In genomic region chr19:42024622-42025111, GRCh38 we compare ENCODE assay signal across 16 cellular contexts. TPM values are rescaled to one million over a fixed set of nuclear protein-coding genes. Genes with fewer than 3 reads are reported as not detected.
DNase-seq lines count a peak whose midpoint lies in the region; ATAC-seq and TF ChIP-seq lines count a peak whose summit lies in the region.
"Had no signal": no experiment of that assay in that cellular context is flagged by ENCODE, and none has a peak within 500 bp of the region (broad histone marks: within the 10 kb centered on the region; RNA-seq: fewer than 3 reads in every experiment).

No MANE protein-coding gene starts in this region.

- peak overlapping the region; percentile 38; the same call in 1 of the 2 replicates for H3K27ac ChIP-seq in IMR-90 (ENCODE audit: insufficient read depth, low read length)
- H3K27ac ChIP-seq: KMS-11, SK-N-MC had no signal

- no peaks in the 10 kb centered on the region for H3K36me3 ChIP-seq in IMR-90 (ENCODE audit: control insufficient read depth, insufficient read depth, low read length)
- H3K36me3 ChIP-seq: spleen had no signal

- TF ChIP-seq CTCF in IMR-90 (conservative IDR thresholded peaks at IDR 0.05; ENCODE audit: low read depth, low read length) (no peak), fibroblast of villous mesenchyme (IDR thresholded peaks at IDR 0.05; ENCODE audit: insufficient read depth, low read depth, low read length) (no peak), mesothelial cell of epicardium (IDR thresholded peaks at IDR 0.05; ENCODE audit: unreplicated experiment) (no peak)

- H2BK15ac ChIP-seq in IMR-90 (ENCODE audit: low read depth, low read length), result no peak overlapping the region

- no peak overlapping the region for H3K18ac ChIP-seq in IMR-90 (ENCODE audit: low read depth, low read length)

- no peaks in the 10 kb centered on the region for H3K9me3 ChIP-seq in IMR-90 (ENCODE audit: control insufficient read depth, insufficient read depth, low read length)
- H3K9me3 ChIP-seq: spleen had no signal

- no TSS peak for BruUV-seq in IMR-90 (replicated peaks; lab: Mats Ljungman, UMichigan)

- peaks cover 5% of the 10 kb centered on the region for H3K36me3 Mint-ChIP-seq in mesothelial cell of epicardium
- H3K36me3 Mint-ChIP-seq: naive thymus-derived CD8-positive, alpha-beta T cell had no signal

- H3K27me3 ChIP-seq in IMR-90 (ENCODE audit: control insufficient read depth, insufficient read depth, low read length), result peaks cover 15% of the 10 kb centered on the region

- H4K91ac ChIP-seq in IMR-90 (ENCODE audit: insufficient read depth, low read depth, low read length), result no peak overlapping the region

- H3K56ac ChIP-seq in IMR-90 (ENCODE audit: extremely low read depth, insufficient read depth, low read length), result no peak overlapping the region

- in situ Hi-C loops in IMR-90 (cut with MboI; ENCODE audit: low sequenced_read_pairs), result no loop called here

- H4K5ac ChIP-seq in IMR-90 (ENCODE audit: low read depth, low read length), result no peak overlapping the region

- no peak overlapping the region for H2AK9ac ChIP-seq in IMR-90 (replicated peaks; ENCODE audit: low read depth, low read length, poor library complexity)

- no peak overlapping the region for H3K14ac ChIP-seq in IMR-90 (replicated peaks; ENCODE audit: low read depth, low read length)

- ATAC-seq in IMR-90 (ENCODE audit: low read depth) (peak; percentile 82), GM18519 (IDR thresholded peaks at IDR 0.05; ENCODE audit: low FRiP score, unreplicated experiment) (no peak)
- ATAC-seq: activated CD4-positive, CD25-positive, alpha-beta regulatory T cell treated with anti-CD3 and anti-CD28 coated beads, Interleukin-2, amount 50 U/mL, for 24 hours; naive thymus-derived CD8-positive, alpha-beta T cell had no signal

- no peaks in the 10 kb centered on the region for H3K9me3 Mint-ChIP-seq in mesothelial cell of epicardium
- H3K9me3 Mint-ChIP-seq: naive thymus-derived CD8-positive, alpha-beta T cell had no signal

- peaks cover 11% of the 10 kb centered on the region; the same call in 1 of the 2 replicates for H3K4me1 ChIP-seq in IMR-90 (ENCODE audit: control insufficient read depth, insufficient read depth, low read length)

- CTCF ChIA-PET in IMR-90 (lab: Yijun Ruan, JAX), result interaction anchor here (0.7 to 1.5 kb wide), 2 partner anchors 10 to 12 kb away, joined by 3 to 7 read pairs; no protein-coding TSS in a partner anchor

- H2BK20ac ChIP-seq in IMR-90 (ENCODE audit: low read depth, low read length), result 0 out of 2 replicates have a peak overlapping the region, but pooled peaks have one; percentile 35

- POLR2A ChIA-PET in IMR-90 (lab: Charles Lee; ENCODE audit: unreplicated experiment), result no interaction called here

- peak; percentile 93 for DNase-seq in AG08395 (ENCODE audit: low spot score)
- peak; percentile 48 for DNase-seq in IMR-90
- peak; percentile 60 for DNase-seq in fibroblast of villous mesenchyme (ENCODE audit: low read depth)
- DNase-seq in mesothelial cell of epicardium (ENCODE audit: low spot score in 2 of 2, unreplicated experiment in 2 of 2), result no peak
- DNase-seq in NCI-H510A (lab: John Stamatoyannopoulos, UW), result no peak
- DNase-seq in SW480 (ENCODE audit: low spot score), result no peak
- DNase-seq in NCI-H1694 (lab: John Stamatoyannopoulos, UW), result no peak
- DNase-seq: ACHN; naive thymus-derived CD8-positive, alpha-beta T cell; NCI-H2081 treated with DMSO at 0.1 percent for 48 hours; spleen had no signal

- WGBS in IMR-90 (ENCODE audit: extremely low coverage in 2 of 2, insufficient read length in 1 of 2), 2 experiments, result 4% methylated on average over 11 of the region's 12 CpGs; no CpG with 5 or more reads in 1 of the 2 experiments

- peak overlapping the region; percentile 23 for H3K27ac Mint-ChIP-seq in mesothelial cell of epicardium

- dilution Hi-C loops in IMR-90 (cut with HindIII; ENCODE audit: low sequenced_read_pairs, unreplicated experiment), result no loop called here

- H3K4me1 Mint-ChIP-seq in mesothelial cell of epicardium, result peaks cover 11% of the 10 kb centered on the region

- intact Hi-C loops in IMR-90 (cut with micrococcal nuclease), result no loop called here

- H2BK120ac ChIP-seq in IMR-90 (ENCODE audit: low read depth, low read length), result peak overlapping the region; percentile 32; the same call in 1 of the 2 replicates

- H3K9me1 ChIP-seq in IMR-90 (ENCODE audit: insufficient read depth, low read length), result no peaks in the 10 kb centered on the region

- peak overlapping the region; percentile 33 for H2BK5ac ChIP-seq in IMR-90 (ENCODE audit: low read depth, low read length, poor library complexity, severe bottlenecking)

- peaks cover 6% of the 10 kb centered on the region for H3K27me3 Mint-ChIP-seq in mesothelial cell of epicardium (ENCODE audit: low read depth)

- peak overlapping the region; percentile 23 for H3K4me2 ChIP-seq in IMR-90 (ENCODE audit: low read depth, low read length)
- H3K4me2 ChIP-seq: KMS-11 had no signal

- H3K4me3 ChIP-seq in IMR-90 (ENCODE audit: insufficient read depth, low read depth, low read length), result no peak overlapping the region
- H3K4me3 ChIP-seq in fibroblast of villous mesenchyme (ENCODE audit: low read depth, low read length), result no peak overlapping the region
- H3K4me3 ChIP-seq: SK-N-MC, spleen had no signal

- TF ChIP-seq RAD21 in IMR-90 (IDR thresholded peaks at IDR 0.05; ENCODE audit: low read length), result no peak

- no peak overlapping the region for H3K9ac ChIP-seq in IMR-90 (ENCODE audit: low read depth, low read length)
- H3K9ac ChIP-seq: KMS-11 had no signal

- no peak overlapping the region for H3K4me3 Mint-ChIP-seq in mesothelial cell of epicardium
- H3K4me3 Mint-ChIP-seq: naive thymus-derived CD8-positive, alpha-beta T cell had no signal

- no peak for TF ChIP-seq POLR2A in IMR-90 (IDR thresholded peaks at IDR 0.05; ENCODE audit: low read depth, low read length)

- H4K8ac ChIP-seq in IMR-90 (ENCODE audit: low read depth in 2 of 2, low read length in 2 of 2), result no peak overlapping the region

- H3K23ac ChIP-seq in IMR-90 (ENCODE audit: low read depth, low read length), result 0 out of 2 replicates have a peak overlapping the region, but pooled peaks have one; percentile 16

- H2AK5ac ChIP-seq in IMR-90 (ENCODE audit: low read depth, low read length), result no peak overlapping the region

- peak overlapping the region; percentile 69 for H2AFZ ChIP-seq in IMR-90 (replicated peaks; ENCODE audit: low read length, poor library complexity)

- H4K20me1 ChIP-seq in IMR-90 (ENCODE audit: insufficient read depth, low read length), result no peaks in the 10 kb centered on the region

- no peaks in the 10 kb centered on the region for H3K79me1 ChIP-seq in IMR-90 (ENCODE audit: low read depth in 1 of 2, low read length in 2 of 2)

- H3K4ac ChIP-seq in IMR-90 (ENCODE audit: low read depth, low read length), result peak overlapping the region; percentile 34; the same call in 1 of the 2 replicates

TF ChIP-seq in IMR-90, 13 proteins besides CTCF, POLR2A, EP300 and RAD21:
- TF ChIP-seq FOS (IDR thresholded peaks at IDR 0.05; ENCODE audit: low read depth, low read length) (no peak), BHLHE40 (IDR thresholded peaks at IDR 0.05; ENCODE audit: low read depth, low read length) (peak; percentile 78; the same call in 1 of the 2 replicates), RFX5 (IDR thresholded peaks at IDR 0.05; ENCODE audit: low read depth, low read length) (no peak)

RNA-seq across cellular contexts. Expression of gene ATP1A3, which starts 30.6 kb away (rescaled TPM):
- total RNA-seq in IMR-90 (2012; rRNA removed) (under 0.01 TPM in 2 replicates), fibroblast of villous mesenchyme (not detected in 2 replicates), mesothelial cell of epicardium (0.45 TPM in 1 of 3 replicates, not detected in the others)
- 0.11 and 0.12 TPM in 2 replicates for polyA plus RNA-seq in IMR-90 (2012; rRNA removed)
- 0.04 and 0.10 TPM in 2 replicates for polyA plus RNA-seq in IMR-90 (2012; cell fraction: cytosol; rRNA removed)
- 0.06 and 0.16 TPM in 2 replicates for polyA plus RNA-seq in IMR-90 (2012; cell fraction: nucleus; rRNA removed; ENCODE audit: low replicate concordance)
- polyA plus RNA-seq: endothelial cell of umbilical vein had no signal

RNA-seq across cellular contexts. Expression of gene GRIK5, which starts 45.3 kb away (rescaled TPM):
- total RNA-seq in IMR-90 (2012; rRNA removed) (not detected in 2 replicates), fibroblast of villous mesenchyme (not detected in 2 replicates), mesothelial cell of epicardium (38.3 to 39.9 TPM (median 39.2 TPM) in 3 replicates)
- 0.07 and 0.10 TPM in 2 replicates for polyA plus RNA-seq in IMR-90 (2012; rRNA removed)
- 0.12 TPM in 1 of 2 replicates, not detected in the other for polyA plus RNA-seq in IMR-90 (2012; cell fraction: cytosol; rRNA removed)
- polyA plus RNA-seq in IMR-90 (2012; cell fraction: nucleus; rRNA removed; ENCODE audit: low replicate concordance), result 0.57 and 1.1 TPM in 2 replicates
- polyA plus RNA-seq: naive thymus-derived CD8-positive, alpha-beta T cell had no signal

RNA-seq across cellular contexts. Expression of gene ZNF574, which starts 51.3 kb away (rescaled TPM):
- total RNA-seq in IMR-90 (2012; rRNA removed) (8.1 and 10.0 TPM in 2 replicates), fibroblast of villous mesenchyme (13.5 and 19.0 TPM in 2 replicates), mesothelial cell of epicardium (20.8 to 21.9 TPM (median 21.3 TPM) in 3 replicates)
- polyA plus RNA-seq in IMR-90 (2012; rRNA removed), result 12.7 and 14.1 TPM in 2 replicates
- 4.9 and 11.7 TPM in 2 replicates for polyA plus RNA-seq in IMR-90 (2012; cell fraction: cytosol; rRNA removed)
- 4.1 and 12.6 TPM in 2 replicates for polyA plus RNA-seq in IMR-90 (2012; cell fraction: nucleus; rRNA removed; ENCODE audit: low replicate concordance)

Comparison
In these comparisons a context has a peak if more than half of its experiments do, and no peak if none do; other contexts are left out.
1. DNase-seq: peak in AG08395 (single experiment), IMR-90 (single experiment) and fibroblast of villous mesenchyme (single experiment); none in mesothelial cell of epicardium (0 of 2), NCI-H510A (single experiment), SW480 (single experiment) and NCI-H1694 (single experiment).
2. RNA of gene GRIK5, which starts 45.3 kb away (total RNA-seq): 38.3 to 39.9 TPM in mesothelial cell of epicardium; not detected in IMR-90 and not detected in fibroblast of villous mesenchyme; every median in the first group is over 10 times any median in the second.